Comparison of ENCODE assay signal across 21 cellular contexts in genomic region chr7:28556036-28556435, GRCh38.
"Had no signal": no experiment of that assay in that cellular context is flagged by ENCODE, and none has a peak within 500 bp of the region (broad histone marks: within the 10 kb centered on the region; RNA-seq: fewer than 3 reads in every experiment).

No MANE protein-coding gene starts in this region.

- H3K27ac ChIP-seq: colonic mucosa, neutrophil, psoas muscle, testis, tibial nerve, upper lobe of right lung, vagina had no signal

- H3K9me3 ChIP-seq: colonic mucosa, neutrophil, psoas muscle, testis, tibial nerve, upper lobe of right lung, vagina had no signal

- DNase-seq: colonic mucosa; dermis blood vessel endothelial cell; effector CD4-positive, alpha-beta T cell; islet precursor cell; left cardiac atrium; left ventricle myocardium superior; naive thymus-derived CD4-positive, alpha-beta T cell; psoas muscle; retina; stimulated activated CD4-positive, alpha-beta T cell treated with anti-CD3 and anti-CD28 coated beads, Interleukin-2, amount 100 ng/mL, for 24 hours; stimulated activated CD4-positive, alpha-beta T cell treated with anti-CD3 and anti-CD28 coated beads, Interleukin-4, amount 100 ng/mL, for 4 hours; stimulated activated naive B cell treated with anti-CD40 and anti-IgM and Interleukin-4, amounts not matched to agents 10 μg/mL and 1 μg/mL and 100 μg/mL, for 72 hours; stimulated activated naive CD8-positive, alpha-beta T cell treated with anti-CD3 and anti-CD28 coated beads, Interleukin-15, amount 100 ng/mL, for 72 hours; testis; upper lobe of right lung had no signal

- H3K36me3 ChIP-seq: colonic mucosa, neutrophil, tibial nerve, upper lobe of right lung, vagina had no signal

- H3K4me3 ChIP-seq: colonic mucosa, lung, psoas muscle, skin epidermis, testis, tibial nerve, upper lobe of right lung, vagina had no signal

- ATAC-seq: left cardiac atrium; left ventricle myocardium superior; naive thymus-derived CD4-positive, alpha-beta T cell; psoas muscle; sciatic nerve; stimulated activated naive B cell treated with anti-CD40 and anti-IgM and Interleukin-4, amounts not matched to agents 10 μg/mL and 1 μg/mL and 100 μg/mL, for 72 hours; stimulated activated naive CD8-positive, alpha-beta T cell treated with anti-CD3 and anti-CD28 coated beads, Interleukin-15, amount 100 ng/mL, for 72 hours had no signal

- H3K27me3 ChIP-seq: neutrophil, testis, tibial nerve, upper lobe of right lung, vagina had no signal

- H3K4me1 ChIP-seq: colonic mucosa, psoas muscle, testis, upper lobe of right lung, vagina had no signal
